In genomic region chr1:207284209-207284892, GRCh38 we compare ENCODE assay signal across 19 cellular contexts. TPM values are rescaled to one million over a fixed set of nuclear protein-coding genes. Genes with fewer than 3 reads are reported as not detected.
DNase-seq lines count a peak whose midpoint lies in the region; ATAC-seq and TF ChIP-seq lines count a peak whose summit lies in the region.
"Had no signal": no experiment of that assay in that cellular context is flagged by ENCODE, and none has a peak within 500 bp of the region (broad histone marks: within the 10 kb centered on the region; RNA-seq: fewer than 3 reads in every experiment).

No MANE protein-coding gene starts in this region.

- no peak overlapping the region for H3K4me2 ChIP-seq in GM23338

- H3K4me3 Mint-ChIP-seq in GM23338 = no peak overlapping the region

- H3F3A ChIP-seq in GM23338 (replicated peaks; ENCODE audit: low read depth) = no peaks in the 10 kb centered on the region

- H3K4me1 ChIP-seq in GM23338 (ENCODE audit: insufficient read depth) (peaks cover 22% of the 10 kb centered on the region), mucosa of descending colon (ENCODE audit: low read depth) (peaks cover 23% of the 10 kb centered on the region), testis (no peaks in the 10 kb centered on the region)
- H3K4me1 ChIP-seq: breast epithelium had no signal

- H3K27ac ChIP-seq in GM23338 (ENCODE audit: low read depth) (no peak overlapping the region), testis (no peak overlapping the region)
- H3K27ac ChIP-seq: VCaP had no signal

- no peak for ATAC-seq in GM23338
- peak; percentile 42 for ATAC-seq in mucosa of descending colon
- ATAC-seq in GM19395 (IDR thresholded peaks at IDR 0.05; ENCODE audit: unreplicated experiment) = no peak

- no peak for TF ChIP-seq POLR2A in testis (IDR thresholded peaks at IDR 0.05)

- H3K36me3 ChIP-seq in GM23338 (ENCODE audit: insufficient read depth) = no peaks in the 10 kb centered on the region
- H3K36me3 ChIP-seq in mucosa of descending colon (ENCODE audit: low read depth) = no peaks in the 10 kb centered on the region
- H3K36me3 ChIP-seq in testis (ENCODE audit: low read depth, missing control alignments) = no peaks in the 10 kb centered on the region
- H3K36me3 ChIP-seq: breast epithelium, MG63, stomach had no signal

- H3K9me3 Mint-ChIP-seq in GM23338 = no peaks in the 10 kb centered on the region

- H3K9me3 ChIP-seq in mucosa of descending colon (no peaks in the 10 kb centered on the region), testis (no peaks in the 10 kb centered on the region)
- H3K9me3 ChIP-seq: breast epithelium, stomach had no signal

- peak overlapping the region; percentile 58; the same call in 1 of the 2 replicates for H2AFZ ChIP-seq in GM23338

- H3K4me3 ChIP-seq in AG10803 (ENCODE audit: low read length) (no peak overlapping the region), GM23338 (no peak overlapping the region), mucosa of descending colon (no peak overlapping the region), testis (no peak overlapping the region)
- H3K4me3 ChIP-seq: breast epithelium, MG63, stomach had no signal

- no peaks in the 10 kb centered on the region for H3K79me2 ChIP-seq in GM23338 (replicated peaks; ENCODE audit: insufficient read depth)

- DNase-seq in AG10803 (ENCODE audit: low read depth) = peak; percentile 79
- DNase-seq in GM23338 (ENCODE audit: low spot score) = no peak
- peak; percentile 67 for DNase-seq in dermis blood vessel endothelial cell
- no peak for DNase-seq in mucosa of descending colon
- no peak for DNase-seq in testis
- DNase-seq in NCI-H345 (lab: John Stamatoyannopoulos, UW) = no peak
- DNase-seq in stimulated activated CD4-positive, alpha-beta T cell treated with anti-CD3 and anti-CD28 coated beads, Interleukin-4, amount 100 ng/mL, for 4 hours = no peak
- DNase-seq: DND-41; effector CD4-positive, alpha-beta T cell; H7; head of caudate nucleus; MG63; midbrain; NCI-H446; right cardiac atrium; stomach had no signal

- H3K36me3 Mint-ChIP-seq in GM23338 (ENCODE audit: low read depth) = no peaks in the 10 kb centered on the region

- peaks cover 27% of the 10 kb centered on the region for H3K4me1 Mint-ChIP-seq in GM23338

- TF ChIP-seq CTCF in AG10803 (conservative IDR thresholded peaks at IDR 0.05; ENCODE audit: low read length) (no peak), GM23338 (conservative IDR thresholded peaks at IDR 0.05; ENCODE audit: low read depth in 2 of 2) (no peak), mucosa of descending colon (IDR thresholded peaks at IDR 0.05) (no peak), testis (IDR thresholded peaks at IDR 0.05) (no peak)

- H4K20me1 ChIP-seq in GM23338 (replicated peaks; ENCODE audit: insufficient read depth) = no peaks in the 10 kb centered on the region

- peaks cover 4% of the 10 kb centered on the region; the same call in 1 of the 2 replicates for H3K9me2 ChIP-seq in GM23338 (ENCODE audit: insufficient read depth)

- no peaks in the 10 kb centered on the region for H3K27me3 Mint-ChIP-seq in GM23338 (ENCODE audit: insufficient read depth, low read depth, poor library complexity)

- 51 to 63% methylated on average over 5 of the region's 5 CpGs for WGBS in testis, 2 donors

- intact Hi-C loops in mucosa of descending colon (cut with DNase I, micrococcal nuclease) = no loop called here
- intact Hi-C loops in testis (cut with DNase I; ENCODE audit: low total_unique reads) = no loop called here

- no peaks in the 10 kb centered on the region for H3K27me3 ChIP-seq in GM23338 (ENCODE audit: insufficient read depth)
- H3K27me3 ChIP-seq in testis = no peaks in the 10 kb centered on the region
- H3K27me3 ChIP-seq: breast epithelium, MG63, stomach had no signal

- H3K27ac Mint-ChIP-seq in GM23338 = no peak overlapping the region

TF ChIP-seq in GM23338, 12 proteins besides CTCF, POLR2A, EP300 and RAD21 (continues in another document):
- TF ChIP-seq STAT1 (IDR thresholded peaks at IDR 0.05; ENCODE audit: unreplicated experiment) (no peak), CREB1 (CRISPR knock-in tag; IDR thresholded peaks at IDR 0.05; ENCODE audit: low read depth) (no peak), ZNF114 (CRISPR knock-in tag; IDR thresholded peaks at IDR 0.05) (no peak), NANOG (IDR thresholded peaks at IDR 0.05; ENCODE audit: borderline replicate concordance) (no peak), JUNB (IDR thresholded peaks at IDR 0.05; ENCODE audit: unreplicated experiment) (no peak), EZH2 (IDR thresholded peaks at IDR 0.05; ENCODE audit: low read depth, unreplicated experiment) (no peak), ZNF462 (CRISPR knock-in tag; IDR thresholded peaks at IDR 0.05) (no peak), POLR2AphosphoS5 (IDR thresholded peaks at IDR 0.05; ENCODE audit: low read depth) (no peak)

RNA-seq across cellular contexts. Expression of gene CD55, which starts 37.1 kb away (rescaled TPM):
- 17.6 and 18.5 TPM in 2 replicates for total RNA-seq in GM23338 (2014; rRNA removed; shearing (Covaris generic))
- polyA plus RNA-seq in GM23338 (2016; fragmentation: Nextera tagmentation; extraction: Ambion mirVana) (13.6 and 16.7 TPM in 2 replicates), testis (ENCODE audit: insufficient read depth, low read depth, low replicate concordance) (60.6 TPM)
- total RNA-seq in dermis blood vessel endothelial cell (87.5 and 130 TPM in 2 replicates), mucosa of descending colon (10 to 100 TPM; 40.1 to 53.0 (median 50.8) TPM), testis (10 to 100 TPM; 38.0 to 45.7 TPM)

Comparison
In these comparisons a context has a peak if more than half of its experiments do, and no peak if none do; other contexts are left out.
1. DNase-seq: peak in AG10803 (single experiment) and dermis blood vessel endothelial cell (single experiment); none in GM23338 (single experiment), mucosa of descending colon (0 of 3), testis (single experiment), NCI-H345 (single experiment) and stimulated activated CD4-positive, alpha-beta T cell treated with anti-CD3 and anti-CD28 coated beads, Interleukin-4, amount 100 ng/mL, for 4 hours (0 of 2).